ENCODE assay signal across 25 cellular contexts in genomic region chr9:27192291-27192960, GRCh38.
DNase-seq lines count a peak whose midpoint lies in the region; ATAC-seq and TF ChIP-seq lines count a peak whose summit lies in the region.
"Had no signal": no experiment of that assay in that cellular context is flagged by ENCODE, and none has a peak within 500 bp of the region (broad histone marks: within the 10 kb centered on the region; RNA-seq: fewer than 3 reads in every experiment).

No MANE protein-coding gene starts in this region.

- DNase-seq in SK-N-SH (no peak), fibroblast of lung (ENCODE audit: low read depth in 2 of 2) (peak in 1 of 2 donors; percentile 68), lung microvascular endothelial cell (ENCODE audit: low read depth in 2 of 2) (peak; percentile 26 to 50), aorta (peak in 1 of 2 donors; percentile 48), superior temporal gyrus (ENCODE audit: extremely low spot score) (no peak), occipital lobe (lab: John Stamatoyannopoulos, UW) (no peak), breast epithelium (ENCODE audit: low spot score in 2 of 2) (no peak)
- DNase-seq: activated CD4-positive, alpha-beta T cell treated with anti-CD3 and anti-CD28 coated beads, Interleukin-2, amount 10 ng/mL, durations not matched to agents 24 days and 14 days; activated CD8-positive, alpha-beta memory T cell treated with anti-CD3 and anti-CD28 coated beads, Interleukin-2, amount 50 U/mL, for 4 hours; activated effector memory CD4-positive, alpha-beta T cell treated with Interleukin-2 at 50 U/mL for 16 hours; BE2C; COR-L47; effector memory CD8-positive, alpha-beta T cell; kidney; mucosa of descending colon; NCI-H1092; NCI-H2029 treated with DMSO at 0.1 percent for 48 hours; NCI-H446; stimulated activated naive B cell treated with anti-CD40 and anti-IgM and Interleukin-4, amounts not matched to agents 10 μg/mL and 1 μg/mL and 100 μg/mL, for 72 hours had no signal

- H3K9ac ChIP-seq in SK-N-SH (no peak overlapping the region), fibroblast of lung (ENCODE audit: insufficient read depth, low read length) (no peak overlapping the region)
- H3K9ac ChIP-seq: KMS-11 had no signal

- no peak for TF ChIP-seq EP300 in SK-N-SH (IDR thresholded peaks at IDR 0.05; ENCODE audit: borderline replicate concordance in 1 of 2, low read depth in 1 of 2, low read length in 1 of 2)

- intact Hi-C loops in aorta (cut with DNase I), result loop anchor here (5.0 to 10.0 kb wide), 2 partner anchors 40 to 158 kb away; no protein-coding TSS in a partner anchor
- intact Hi-C loops in breast epithelium (cut with DNase I; ENCODE audit: low total_unique reads), result no loop called here

- no peak overlapping the region for H3K4me2 ChIP-seq in SK-N-SH
- no peak overlapping the region for H3K4me2 ChIP-seq in fibroblast of lung (ENCODE audit: extremely low read depth, insufficient read depth, low read length)
- H3K4me2 ChIP-seq: hepatocyte, KMS-11 had no signal

- TF ChIP-seq RAD21 in SK-N-SH (IDR thresholded peaks at IDR 0.05; ENCODE audit: low read length), result no peak

- CTCF ChIA-PET in SK-N-SH (lab: Yijun Ruan, JAX), result no interaction called here

- H3K9me2 ChIP-seq in SK-N-SH, result no peaks in the 10 kb centered on the region

- H3K4me3 ChIP-seq in SK-N-SH (ENCODE audit: low read depth in 2 of 2, low read length in 1 of 2) (no peak overlapping the region), fibroblast of lung (replicated peaks in 1 of 4; ENCODE audit: control extremely low read depth in 1 of 4, insufficient read depth in 1 of 4, low read depth in 3 of 4, low read length in 4 of 4) (no peak overlapping the region), aorta (ENCODE audit: low read length in 2 of 2) (peak overlapping the region in 1 of 2 donors; percentile 2), breast epithelium (no peak overlapping the region)
- H3K4me3 ChIP-seq: hepatocyte, mucosa of descending colon, tibial nerve had no signal

- POLR2A ChIA-PET in SK-N-SH (lab: Yijun Ruan, JAX), result no interaction called here

- H3K27ac ChIP-seq in SK-N-SH (ENCODE audit: low read depth in 2 of 2, low read length in 1 of 2) (peak overlapping the region in 1 of 2 experiments; percentile 39; a peak in 1 of 4 replicates), fibroblast of lung (ENCODE audit: insufficient read depth, low read length) (no peak overlapping the region), aorta (ENCODE audit: low read depth in 1 of 2, low read length in 2 of 2) (peak overlapping the region; percentile 94 to 95), breast epithelium (peak overlapping the region in 1 of 2 donors; percentile 3)
- H3K27ac ChIP-seq: 22Rv1, hepatocyte, KMS-11, tibial nerve had no signal

- H3K79me2 ChIP-seq in SK-N-SH (ENCODE audit: insufficient read depth) (no peaks in the 10 kb centered on the region), fibroblast of lung (ENCODE audit: control insufficient read depth, insufficient read depth, low read length) (no peaks in the 10 kb centered on the region)
- H3K79me2 ChIP-seq: hepatocyte had no signal

- WGBS in SK-N-SH (ENCODE audit: low lambda C conversion rate), result 73% methylated on average over 10 of the region's 10 CpGs
- 4 to 5% methylated on average over 10 of the region's 10 CpGs for WGBS in aorta, 2 donors

- H3F3A ChIP-seq in SK-N-SH (replicated peaks; ENCODE audit: insufficient read depth), result peaks cover 16% of the 10 kb centered on the region

- no peaks in the 10 kb centered on the region for H4K20me1 ChIP-seq in SK-N-SH (ENCODE audit: insufficient read depth)
- no peaks in the 10 kb centered on the region for H4K20me1 ChIP-seq in fibroblast of lung (ENCODE audit: control insufficient read depth, extremely low read depth, insufficient read depth, low read length)

- H2AFZ ChIP-seq in SK-N-SH (ENCODE audit: low read depth) (no peak overlapping the region), fibroblast of lung (ENCODE audit: low read length) (peak overlapping the region; percentile 17)
- H2AFZ ChIP-seq: hepatocyte had no signal

- no peaks in the 10 kb centered on the region; a peak in 1 of 4 replicates for H3K4me1 ChIP-seq in SK-N-SH (ENCODE audit: control insufficient read depth in 1 of 2, insufficient read depth in 2 of 2, low read depth in 1 of 2, low read length in 1 of 2)
- H3K4me1 ChIP-seq in fibroblast of lung (ENCODE audit: control insufficient read depth, extremely low read depth, insufficient read depth, low read length), result no peaks in the 10 kb centered on the region
- H3K4me1 ChIP-seq in aorta (ENCODE audit: control insufficient read depth in 1 of 2, insufficient read depth in 2 of 2, low read length in 2 of 2), result peaks cover 6 to 11% of the 10 kb centered on the region in 2 donors
- H3K4me1 ChIP-seq in breast epithelium, result no peaks in the 10 kb centered on the region
- H3K4me1 ChIP-seq: BE2C had no signal

- H3K27me3 ChIP-seq in SK-N-SH (ENCODE audit: insufficient read depth), result no peaks in the 10 kb centered on the region
- no peaks in the 10 kb centered on the region for H3K27me3 ChIP-seq in fibroblast of lung (ENCODE audit: control insufficient read depth, insufficient read depth, low read length)
- no peaks in the 10 kb centered on the region for H3K27me3 ChIP-seq in aorta (ENCODE audit: control insufficient read depth in 1 of 2, insufficient read depth in 2 of 2, low read length in 1 of 2)
- no peaks in the 10 kb centered on the region for H3K27me3 ChIP-seq in breast epithelium
- H3K27me3 ChIP-seq: hepatocyte, tibial nerve had no signal

- no peak for TF ChIP-seq POLR2A in breast epithelium (IDR thresholded peaks at IDR 0.05)

- H3K36me3 ChIP-seq in SK-N-SH (replicated peaks in 1 of 2; ENCODE audit: control insufficient read depth in 1 of 2, insufficient read depth in 2 of 2, low read length in 1 of 2) (no peaks in the 10 kb centered on the region), fibroblast of lung (ENCODE audit: control insufficient read depth, insufficient read depth, low read length) (no peaks in the 10 kb centered on the region), aorta (ENCODE audit: control insufficient read depth in 1 of 2, insufficient read depth in 2 of 2, low read length in 1 of 2) (no peaks in the 10 kb centered on the region), breast epithelium (no peaks in the 10 kb centered on the region)
- H3K36me3 ChIP-seq: BE2C, tibial nerve had no signal

- no peaks in the 10 kb centered on the region for H3K9me3 ChIP-seq in SK-N-SH
- H3K9me3 ChIP-seq in fibroblast of lung (ENCODE audit: control insufficient read depth, insufficient read depth, low read depth, low read length), result no peaks in the 10 kb centered on the region
- no peaks in the 10 kb centered on the region for H3K9me3 ChIP-seq in aorta (ENCODE audit: control insufficient read depth, low read length)
- no peaks in the 10 kb centered on the region for H3K9me3 ChIP-seq in breast epithelium
- H3K9me3 ChIP-seq: BE2C, mucosa of descending colon, tibial nerve had no signal

- TF ChIP-seq CTCF in SK-N-SH (IDR thresholded peaks at IDR 0.05), result no peak
- TF ChIP-seq CTCF in fibroblast of lung (conservative IDR thresholded peaks at IDR 0.05 in 1 of 2, IDR thresholded peaks at IDR 0.05 in 1 of 2; ENCODE audit: low read depth in 1 of 2, low read length in 2 of 2), result no peak
- TF ChIP-seq CTCF in breast epithelium (IDR thresholded peaks at IDR 0.05), result no peak

- ATAC-seq in SK-N-SH treated with all-trans-retinoic acid at 6 μM for 48 hours (peak; percentile 54), aorta (ENCODE audit: low FRiP score) (peak; percentile 39)
- ATAC-seq: effector memory CD8-positive, alpha-beta T cell; mucosa of descending colon; sciatic nerve; stimulated activated naive B cell treated with anti-CD40 and anti-IgM and Interleukin-4, amounts not matched to agents 10 μg/mL and 1 μg/mL and 100 μg/mL, for 72 hours had no signal

TF ChIP-seq in SK-N-SH treated with all-trans-retinoic acid at 6 μM for 48 hours, 23 proteins besides CTCF, POLR2A, EP300 and RAD21 (continues in another document):
- TF ChIP-seq RARB (CRISPR knock-in tag; IDR thresholded peaks at IDR 0.05) (no peak), ESRRG (CRISPR knock-in tag; IDR thresholded peaks at IDR 0.05) (no peak), PATZ1 (CRISPR knock-in tag; IDR thresholded peaks at IDR 0.05; ENCODE audit: borderline replicate concordance) (no peak)

TF ChIP-seq in SK-N-SH, 30 proteins besides CTCF, POLR2A, EP300 and RAD21 (continues in another document):
- TF ChIP-seq GATA2 (CRISPR knock-in tag; IDR thresholded peaks at IDR 0.05) (no peak), USF2 (IDR thresholded peaks at IDR 0.05; ENCODE audit: borderline replicate concordance, low read depth, low read length) (no peak), ZBTB33 (IDR thresholded peaks at IDR 0.05; ENCODE audit: borderline replicate concordance, low read depth) (no peak), MAX (IDR thresholded peaks at IDR 0.05; ENCODE audit: low read depth) (no peak), SMC3 (IDR thresholded peaks at IDR 0.05; ENCODE audit: low read depth, low read length) (no peak), NRF1 (IDR thresholded peaks at IDR 0.05; ENCODE audit: low read depth, low read length) (no peak), GABPA (IDR thresholded peaks at IDR 0.05; ENCODE audit: low read depth) (no peak), NFIC (IDR thresholded peaks at IDR 0.05; ENCODE audit: borderline replicate concordance) (no peak)

Comparison
In these comparisons a context has a peak if more than half of its experiments do, and no peak if none do; other contexts are left out.
1. DNase-seq: peak in lung microvascular endothelial cell (2 of 2); none in SK-N-SH (single experiment), superior temporal gyrus (single experiment), occipital lobe (single experiment) and breast epithelium (0 of 2).